In the genomic region with DNA sequence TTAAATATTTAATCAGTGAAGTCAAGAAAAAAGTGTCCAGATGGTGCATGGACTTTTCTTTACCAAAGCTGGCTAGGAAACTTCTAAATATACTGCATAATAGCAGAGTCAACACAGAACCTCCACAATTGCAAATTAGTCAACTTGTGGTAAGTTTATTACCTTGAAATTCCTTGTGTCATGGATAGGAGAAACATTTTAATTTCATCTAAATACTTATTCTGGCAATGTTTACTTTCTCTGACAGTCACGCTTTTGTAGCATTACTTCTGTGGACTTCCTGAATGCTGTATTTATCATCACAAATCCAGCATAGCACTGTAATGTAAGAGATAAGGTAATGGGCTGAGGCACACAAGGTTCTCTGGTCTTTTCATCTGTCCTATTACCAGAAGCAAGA, we compare ENCODE assay signal across 14 cellular contexts.
DNase-seq lines count a peak whose midpoint lies in the region; ATAC-seq and TF ChIP-seq lines count a peak whose summit lies in the region.
"Had no signal": no experiment of that assay in that cellular context is flagged by ENCODE, and none has a peak within 500 bp of the region (broad histone marks: within the 10 kb centered on the region; RNA-seq: fewer than 3 reads in every experiment).

No MANE protein-coding gene starts in this region.

- H3K36me3 ChIP-seq in PC-3 (ENCODE audit: low read depth, low read length) (no peaks in the 10 kb centered on the region), smooth muscle cell (ENCODE audit: low read depth) (no peaks in the 10 kb centered on the region), neuronal stem cell (replicated peaks in 1 of 2; ENCODE audit: control insufficient read depth in 2 of 2, insufficient read depth in 2 of 2, low read length in 2 of 2) (no peaks in the 10 kb centered on the region)
- H3K36me3 ChIP-seq: BLaER1, HAP-1 had no signal

- no peak overlapping the region for H3K9ac ChIP-seq in PC-3 (ENCODE audit: low read length)
- no peak overlapping the region for H3K9ac ChIP-seq in smooth muscle cell (ENCODE audit: low read depth)
- no peak overlapping the region for H3K9ac ChIP-seq in neuronal stem cell (ENCODE audit: low read depth, low read length, poor library complexity)
- H3K9ac ChIP-seq: BLaER1 had no signal

- 25% methylated on average over 1 of the region's 1 CpG for WGBS in smooth muscle cell (ENCODE audit: low lambda C conversion rate)
- no CpG with 5 or more reads among the region's 1 CpG for WGBS in neuronal stem cell (ENCODE audit: extremely low coverage in 2 of 2, insufficient read length in 2 of 2, insufficient replicate concordance in 1 of 2), 2 donors

- H3K4me2 ChIP-seq in PC-3 (ENCODE audit: low read length) (peak overlapping the region; percentile 19; the same call in 1 of the 2 replicates), smooth muscle cell (no peak overlapping the region), neuronal stem cell (ENCODE audit: insufficient read depth, low read length, poor library complexity, severe bottlenecking) (no peak overlapping the region)
- H3K4me2 ChIP-seq: BLaER1 had no signal

- H3K27ac ChIP-seq in PC-3 (ENCODE audit: low read length) (peak overlapping the region; percentile 29; the same call in 1 of the 2 replicates), smooth muscle cell (ENCODE audit: low read depth) (no peak overlapping the region), neuronal stem cell (replicated peaks; ENCODE audit: low read length) (no peak overlapping the region)
- H3K27ac ChIP-seq: BLaER1, HL-60 had no signal

- ATAC-seq in PC-3 (peak; percentile 86), left colon (peak; percentile 65)
- ATAC-seq: GM12878 had no signal

- H3F3A ChIP-seq in PC-3 (ENCODE audit: low read length, unreplicated experiment) (no peaks in the 10 kb centered on the region), smooth muscle cell (ENCODE audit: low read depth) (no peaks in the 10 kb centered on the region)

- H2BK120ac ChIP-seq in neuronal stem cell (ENCODE audit: low read depth, low read length) = no peak overlapping the region

- H3K79me1 ChIP-seq in neuronal stem cell (ENCODE audit: low read depth, low read length) = no peaks in the 10 kb centered on the region

- intact Hi-C loops in PC-3 (cut with micrococcal nuclease) = loop anchor here (1.0 kb wide), 1 partner anchor 197 kb away; no protein-coding TSS in a partner anchor
- intact Hi-C loops in left colon (cut with DNase I, micrococcal nuclease) = no loop called here

- H3K23ac ChIP-seq in neuronal stem cell (ENCODE audit: low read depth, low read length, poor library complexity) = no peak overlapping the region

- H3K79me2 ChIP-seq in PC-3 (ENCODE audit: low read length) = no peaks in the 10 kb centered on the region
- no peaks in the 10 kb centered on the region for H3K79me2 ChIP-seq in smooth muscle cell (ENCODE audit: low read depth)

- H3K14ac ChIP-seq in neuronal stem cell (ENCODE audit: low read length) = no peak overlapping the region

- no peaks in the 10 kb centered on the region for H3K9me2 ChIP-seq in PC-3 (replicated peaks; ENCODE audit: low read length)

- DNase-seq in H4 (ENCODE audit: low spot score) (peak; percentile 77), PC-3 (peak; percentile 69), left colon (no peak), smooth muscle cell (lab: John Stamatoyannopoulos, UW; ENCODE audit: unreplicated experiment) (no peak), KBM-7 (no peak), epidermal melanocyte (ENCODE audit: insufficient read length, low spot score) (no peak), neuronal stem cell (ENCODE audit: low spot score) (no peak)
- DNase-seq: Caco-2; CD8-positive, alpha-beta memory T cell; GOT3 had no signal

- no peak overlapping the region for H2AK5ac ChIP-seq in neuronal stem cell (ENCODE audit: low read depth, low read length)

- in situ Hi-C loops in KBM-7 (cut with MboI; ENCODE audit: low pct_unique_long_range_greater_than_20kb, low sequenced_read_pairs) = no loop called here

- H3K27me3 ChIP-seq in PC-3 (ENCODE audit: low read length) (no peaks in the 10 kb centered on the region), smooth muscle cell (ENCODE audit: low read depth) (no peaks in the 10 kb centered on the region), neuronal stem cell (ENCODE audit: control insufficient read depth in 3 of 3, insufficient read depth in 3 of 3, low read depth in 1 of 3, low read length in 3 of 3) (no peaks in the 10 kb centered on the region)
- H3K27me3 ChIP-seq: BLaER1 had no signal

- H3K4ac ChIP-seq in neuronal stem cell (ENCODE audit: low read length) = no peak overlapping the region

- H2BK5ac ChIP-seq in neuronal stem cell (ENCODE audit: low read length) = no peak overlapping the region

- H4K91ac ChIP-seq in neuronal stem cell (ENCODE audit: low read depth, low read length, poor library complexity) = no peak overlapping the region

- POLR2A ChIA-PET in PC-3 (lab: Charles Lee; ENCODE audit: unreplicated experiment) = no interaction called here

- TF ChIP-seq CTCF in PC-3 (conservative IDR thresholded peaks at IDR 0.05; ENCODE audit: low read depth, low read length) (no peak), smooth muscle cell (IDR thresholded peaks at IDR 0.05; ENCODE audit: borderline replicate concordance, insufficient read depth, poor library complexity, severe bottlenecking) (no peak)

- no TSS peak for BruUV-seq in PC-3 (replicated peaks; lab: Mats Ljungman, UMichigan)

- no peak overlapping the region for H2BK15ac ChIP-seq in neuronal stem cell (ENCODE audit: low read length)

- H3K4me1 ChIP-seq in PC-3 (ENCODE audit: insufficient read depth, low read length) (peaks cover 21% of the 10 kb centered on the region), smooth muscle cell (ENCODE audit: low read depth) (no peaks in the 10 kb centered on the region), neuronal stem cell (ENCODE audit: control insufficient read depth in 2 of 2, insufficient read depth in 1 of 2, low read depth in 1 of 2, low read length in 2 of 2) (no peaks in the 10 kb centered on the region)
- H3K4me1 ChIP-seq: BLaER1, Caco-2, HAP-1 had no signal

- H2AFZ ChIP-seq in PC-3 (ENCODE audit: low read length) (no peak overlapping the region), smooth muscle cell (ENCODE audit: low read depth) (peak overlapping the region; percentile 20), neuronal stem cell (ENCODE audit: low read length) (no peak overlapping the region)

- H3K9me3 ChIP-seq in PC-3 (ENCODE audit: low read length) = no peaks in the 10 kb centered on the region
- H3K9me3 ChIP-seq in smooth muscle cell (replicated peaks; ENCODE audit: low read depth) = no peaks in the 10 kb centered on the region
- no peaks in the 10 kb centered on the region for H3K9me3 ChIP-seq in neuronal stem cell (replicated peaks in 1 of 2; ENCODE audit: control insufficient read depth in 2 of 2, insufficient read depth in 1 of 2, low read depth in 1 of 2, low read length in 2 of 2)
- H3K9me3 ChIP-seq: BLaER1, Caco-2, HAP-1 had no signal

- no peak overlapping the region for H3K18ac ChIP-seq in neuronal stem cell (ENCODE audit: low read length)

- H3K4me3 ChIP-seq in PC-3 (ENCODE audit: low read length) = no peak overlapping the region
- H3K4me3 ChIP-seq in smooth muscle cell = no peak overlapping the region
- H3K4me3 ChIP-seq in neuronal stem cell (ENCODE audit: low read length in 2 of 2) = no peak overlapping the region
- H3K4me3 ChIP-seq: BLaER1, GM12878, HAP-1 had no signal

- H4K20me1 ChIP-seq in PC-3 (ENCODE audit: low read length) (no peaks in the 10 kb centered on the region), smooth muscle cell (ENCODE audit: low read depth) (no peaks in the 10 kb centered on the region)
- H4K20me1 ChIP-seq: BLaER1 had no signal

- CTCF ChIA-PET in PC-3 (lab: Charles Lee) = interaction anchor here (0.6 kb wide), 1 partner anchor 163 kb away, joined by 4 read pairs; no protein-coding TSS in a partner anchor

- no peak overlapping the region for H2BK12ac ChIP-seq in neuronal stem cell (ENCODE audit: low read length)

- no peak overlapping the region for H4K8ac ChIP-seq in neuronal stem cell (ENCODE audit: low read depth, low read length)

Comparison
In these comparisons a context has a peak if more than half of its experiments do, and no peak if none do; other contexts are left out.
1. DNase-seq: peak in H4 (single experiment) and PC-3 (single experiment); none in left colon (0 of 2), smooth muscle cell (single experiment), KBM-7 (single experiment), epidermal melanocyte (single experiment) and neuronal stem cell (single experiment).